ENCODE assay signal across 9 cellular contexts in the genomic region with DNA sequence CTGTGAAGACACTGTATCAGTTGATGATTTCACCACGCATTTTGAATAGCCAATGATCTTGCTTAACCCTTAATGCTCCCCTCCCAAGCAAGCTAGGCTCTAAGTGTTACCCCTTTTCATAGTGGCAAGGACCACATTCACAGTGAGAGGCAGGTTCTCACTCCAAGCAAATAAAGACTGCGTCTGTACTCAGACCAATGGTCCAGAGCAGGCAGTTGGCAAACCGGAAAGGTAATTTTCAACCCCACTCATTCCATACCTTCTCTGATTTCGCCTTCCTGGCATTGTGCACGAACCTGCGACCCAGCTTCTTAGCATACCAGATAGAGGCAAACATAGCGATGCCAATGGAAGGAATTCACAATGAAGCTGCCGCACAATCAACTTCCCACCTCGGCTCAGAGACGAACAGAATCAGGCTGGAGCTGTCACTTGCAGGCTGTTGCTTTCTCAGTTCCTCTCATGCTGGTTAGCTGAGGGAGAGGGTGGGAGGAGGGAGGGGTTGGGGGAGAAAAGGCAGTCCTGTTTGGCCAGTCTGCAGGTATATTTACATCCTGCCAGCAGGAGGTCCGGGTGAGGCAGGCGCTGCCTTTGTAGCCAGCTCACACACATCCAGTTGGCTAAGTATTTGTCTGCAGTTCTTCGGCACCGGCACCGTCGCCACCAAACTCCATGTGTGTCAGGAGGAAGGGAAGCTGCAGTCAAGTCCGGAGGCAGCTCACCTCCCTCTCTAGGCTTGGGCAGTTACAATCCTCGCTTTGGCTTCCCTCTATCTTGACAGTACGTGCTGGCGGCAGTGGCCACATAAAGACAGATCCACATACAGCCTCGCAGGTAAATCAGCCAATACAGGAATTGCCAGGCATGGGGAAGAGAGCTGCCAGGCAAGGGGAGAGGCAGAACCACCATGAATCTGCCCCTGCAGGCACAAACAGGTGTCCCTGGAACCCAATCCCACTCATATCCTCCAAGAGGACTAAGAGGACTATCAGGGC.
DNase-seq lines count a peak whose midpoint lies in the region; ATAC-seq and TF ChIP-seq lines count a peak whose summit lies in the region.
"Had no signal": no experiment of that assay in that cellular context is flagged by ENCODE, and none has a peak within 500 bp of the region (broad histone marks: within the 10 kb centered on the region; RNA-seq: fewer than 3 reads in every experiment).

No MANE protein-coding gene starts in this region.

- H3K4me1 Mint-ChIP-seq in natural killer cell treated with Interleukin-12 subunit alpha and Interleukin-12 subunit beta and Interleukin-15 and Interleukin-18, amount 100 ng/mL, for 72 hours (ENCODE audit: low read depth in 2 of 2), result no peaks in the 10 kb centered on the region

- H3K9me3 ChIP-seq in Peyer's patch (no peaks in the 10 kb centered on the region), gastroesophageal sphincter (no peaks in the 10 kb centered on the region)
- H3K9me3 ChIP-seq: BLaER1 treated with 17β-estradiol and CSF1 and Interleukin-3, amounts not matched to agents 10 nM and 100 nM had no signal

- no peak for TF ChIP-seq EP300 in gastroesophageal sphincter (IDR thresholded peaks at IDR 0.05)

- no peak for TF ChIP-seq POLR2A in Peyer's patch (IDR thresholded peaks at IDR 0.05)
- TF ChIP-seq POLR2A in gastroesophageal sphincter (IDR thresholded peaks at IDR 0.05), result no peak

- no peaks in the 10 kb centered on the region for H3K27me3 ChIP-seq in Peyer's patch
- no peaks in the 10 kb centered on the region for H3K27me3 ChIP-seq in gastroesophageal sphincter
- H3K27me3 ChIP-seq: BLaER1 treated with 17β-estradiol and CSF1 and Interleukin-3, amounts not matched to agents 10 nM and 100 nM had no signal

- peak; percentile 90 for ATAC-seq in GM19324 (IDR thresholded peaks at IDR 0.05; ENCODE audit: low FRiP score, unreplicated experiment)
- peak; percentile 97 for ATAC-seq in HG03159 (IDR thresholded peaks at IDR 0.05; ENCODE audit: unreplicated experiment)
- no peak for ATAC-seq in gastroesophageal sphincter
- no peak for ATAC-seq in natural killer cell treated with Interleukin-12 subunit alpha and Interleukin-12 subunit beta and Interleukin-15 and Interleukin-18, amount 100 ng/mL, for 72 hours

- 4 to 12% methylated on average over 8 to 10 of the region's 21 CpGs for WGBS in gastroesophageal sphincter (ENCODE audit: low coverage in 1 of 2), 2 donors

- H3K4me3 Mint-ChIP-seq in natural killer cell treated with Interleukin-12 subunit alpha and Interleukin-12 subunit beta and Interleukin-15 and Interleukin-18, amount 100 ng/mL, for 72 hours, result no peak overlapping the region

- no peaks in the 10 kb centered on the region for H3K36me3 ChIP-seq in Peyer's patch
- H3K36me3 ChIP-seq in gastroesophageal sphincter, result no peaks in the 10 kb centered on the region
- H3K36me3 ChIP-seq: BLaER1 treated with 17β-estradiol and CSF1 and Interleukin-3, amounts not matched to agents 10 nM and 100 nM had no signal

- H3K27me3 Mint-ChIP-seq in natural killer cell treated with Interleukin-12 subunit alpha and Interleukin-12 subunit beta and Interleukin-15 and Interleukin-18, amount 100 ng/mL, for 72 hours, result no peaks in the 10 kb centered on the region

- no peaks in the 10 kb centered on the region for H3K4me1 ChIP-seq in Peyer's patch
- H3K4me1 ChIP-seq in gastroesophageal sphincter, result peaks cover 0 to 12% (median 0%) of the 10 kb centered on the region in 3 donors
- H3K4me1 ChIP-seq: BLaER1 treated with 17β-estradiol and CSF1 and Interleukin-3, amounts not matched to agents 10 nM and 100 nM had no signal

- no peak overlapping the region for H3K27ac Mint-ChIP-seq in natural killer cell treated with Interleukin-12 subunit alpha and Interleukin-12 subunit beta and Interleukin-15 and Interleukin-18, amount 100 ng/mL, for 72 hours

- DNase-seq in Peyer's patch (peak in 2 of 3 donors; percentile 16 to 42), iPS-NIHi11 (ENCODE audit: low spot score) (peak; percentile 63), Kasumi-1 (lab: John Stamatoyannopoulos, UW) (no peak)
- DNase-seq in natural killer cell treated with Interleukin-12 subunit alpha and Interleukin-12 subunit beta and Interleukin-15 and Interleukin-18, amount 100 ng/mL, for 72 hours (ENCODE audit: low spot score), result no peak

- peak overlapping the region; percentile 69 for H3K27ac ChIP-seq in 22Rv1
- no peak overlapping the region for H3K27ac ChIP-seq in Peyer's patch
- H3K27ac ChIP-seq in gastroesophageal sphincter, result no peak overlapping the region
- H3K27ac ChIP-seq: BLaER1 treated with 17β-estradiol and CSF1 and Interleukin-3, amounts not matched to agents 10 nM and 100 nM had no signal

- H3K4me3 ChIP-seq in Peyer's patch (no peak overlapping the region), gastroesophageal sphincter (peak overlapping the region in 1 of 2 donors; percentile 35)
- H3K4me3 ChIP-seq: BLaER1 treated with 17β-estradiol and CSF1 and Interleukin-3, amounts not matched to agents 10 nM and 100 nM had no signal

- H3K9me3 Mint-ChIP-seq in natural killer cell treated with Interleukin-12 subunit alpha and Interleukin-12 subunit beta and Interleukin-15 and Interleukin-18, amount 100 ng/mL, for 72 hours, result peaks cover 10% of the 10 kb centered on the region

- TF ChIP-seq CTCF in 22Rv1 (IDR thresholded peaks at IDR 0.05) (peak; percentile 32), Peyer's patch (IDR thresholded peaks at IDR 0.05) (no peak), gastroesophageal sphincter (IDR thresholded peaks at IDR 0.05) (no peak)

- no peaks in the 10 kb centered on the region for H3K36me3 Mint-ChIP-seq in natural killer cell treated with Interleukin-12 subunit alpha and Interleukin-12 subunit beta and Interleukin-15 and Interleukin-18, amount 100 ng/mL, for 72 hours

Comparison
In these comparisons a context has a peak if more than half of its experiments do, and no peak if none do; other contexts are left out.
1. ATAC-seq: peak in GM19324 (single experiment) and HG03159 (single experiment); none in gastroesophageal sphincter (single experiment) and natural killer cell treated with Interleukin-12 subunit alpha and Interleukin-12 subunit beta and Interleukin-15 and Interleukin-18, amount 100 ng/mL, for 72 hours (0 of 2).
2. DNase-seq: peak in Peyer's patch (2 of 3) and iPS-NIHi11 (single experiment); none in Kasumi-1 (0 of 2) and natural killer cell treated with Interleukin-12 subunit alpha and Interleukin-12 subunit beta and Interleukin-15 and Interleukin-18, amount 100 ng/mL, for 72 hours (single experiment).